In the genomic region with DNA sequence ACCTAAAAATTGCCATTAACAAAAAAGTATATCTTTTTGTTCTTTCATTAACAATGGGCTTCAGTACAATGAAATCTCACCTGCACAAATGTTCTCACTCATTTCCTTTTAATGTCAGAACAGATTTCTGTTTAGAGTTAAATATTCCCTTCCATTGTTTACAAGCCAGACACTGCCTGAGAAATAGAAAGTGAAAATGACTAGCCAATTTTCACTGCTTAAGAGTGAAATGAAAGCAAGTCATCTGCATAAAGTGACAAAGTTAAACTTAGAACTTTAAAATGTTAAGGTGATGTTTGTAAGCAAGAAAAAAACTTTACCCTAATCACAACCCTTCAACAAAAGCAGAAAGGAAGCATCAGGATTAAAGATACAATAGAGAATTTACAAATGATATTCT, we compare ENCODE assay signal across 8 cellular contexts. TPM values are rescaled to one million over a fixed set of nuclear protein-coding genes. Genes with fewer than 3 reads are reported as not detected.
DNase-seq lines count a peak whose midpoint lies in the region; ATAC-seq lines count a peak whose summit lies in the region.

No MANE protein-coding gene starts in this region.

- H3K4me3 ChIP-seq in adipocyte (ENCODE audit: low read length), result peak overlapping the region; percentile 62

- no peaks in the 10 kb centered on the region for H3K27me3 ChIP-seq in adipocyte (replicated peaks; ENCODE audit: control insufficient read depth, insufficient read depth, low read length)

- DNase-seq in activated CD4-positive, CD25-positive, alpha-beta regulatory T cell treated with anti-CD3 and anti-CD28 coated beads, Interleukin-2, amount 50 U/mL, for 72 hours, result no peak
- DNase-seq in adipocyte (ENCODE audit: low read depth), result peak; percentile 3
- peak; percentile 2 for DNase-seq in pulmonary artery endothelial cell (ENCODE audit: low read depth, low spot score)
- no peak for DNase-seq in cerebellum (ENCODE audit: low spot score)
- no peak for DNase-seq in NCI-H345 treated with DMSO at 0.1 percent for 48 hours (lab: John Stamatoyannopoulos, UW; ENCODE audit: unreplicated experiment)

- peak overlapping the region; percentile 25 for H3K9ac ChIP-seq in adipocyte (ENCODE audit: low read length)

- H3K4me1 ChIP-seq in adipocyte (ENCODE audit: control insufficient read depth, insufficient read depth, low read length), result peaks cover 20% of the 10 kb centered on the region

- peak; percentile 14 to 25 for ATAC-seq in activated CD4-positive, CD25-positive, alpha-beta regulatory T cell treated with anti-CD3 and anti-CD28 coated beads, Interleukin-2, amount 50 U/mL, for 24 hours
- ATAC-seq in HG03095 (IDR thresholded peaks at IDR 0.05; ENCODE audit: unreplicated experiment) (peak; percentile 49), HG03469 (IDR thresholded peaks at IDR 0.05; ENCODE audit: unreplicated experiment) (no peak)

- H3K9me3 ChIP-seq in adipocyte (ENCODE audit: control insufficient read depth, low read length), result no peaks in the 10 kb centered on the region

- H3K36me3 ChIP-seq in adipocyte (ENCODE audit: control insufficient read depth, insufficient read depth, low read length, severe bottlenecking), result peaks cover 4% of the 10 kb centered on the region

RNA-seq across cellular contexts. Expression of gene COA6, which starts 27.5 kb away (rescaled TPM):
- total RNA-seq in pulmonary artery endothelial cell (21.5 and 32.0 TPM in 2 replicates), cerebellum (10.7 TPM)

Comparison
In these comparisons a context has a peak if more than half of its experiments do, and no peak if none do; other contexts are left out.
1. DNase-seq: peak in adipocyte (single experiment) and pulmonary artery endothelial cell (single experiment); none in activated CD4-positive, CD25-positive, alpha-beta regulatory T cell treated with anti-CD3 and anti-CD28 coated beads, Interleukin-2, amount 50 U/mL, for 72 hours (single experiment), cerebellum (single experiment) and NCI-H345 treated with DMSO at 0.1 percent for 48 hours (single experiment).